ENCODE assay signal across 6 cellular contexts in genomic region chr17:4988168-4988567, GRCh38. TPM values are rescaled to one million over a fixed set of nuclear protein-coding genes. Genes with fewer than 3 reads are reported as not detected.
A peak's percentile ranks its signal among the peaks of the same experiment; 100 is the strongest.
DNase-seq lines count a peak whose midpoint lies in the region; ATAC-seq, FAIRE-seq and TF ChIP-seq lines count a peak whose summit lies in the region.

No MANE protein-coding gene starts in this region.

- H3K27me3 Mint-ChIP-seq in T-cell = no peaks in the 10 kb centered on the region

- FAIRE-seq in keratinocyte (lab: Jason Lieb, UNC) = no peak

- no peaks in the 10 kb centered on the region for H3K9me3 ChIP-seq in BLaER1
- H3K9me3 ChIP-seq in keratinocyte (ENCODE audit: control insufficient read depth, low read depth, low read length) = no peaks in the 10 kb centered on the region

- dilution Hi-C loops in keratinocyte (cut with MboI; ENCODE audit: extremely low pct_ligation_motif_present, low sequenced_read_pairs) = no loop called here

- H3K9me1 ChIP-seq in keratinocyte (ENCODE audit: control insufficient read depth, extremely low read depth, insufficient read depth, low read length) = no peaks in the 10 kb centered on the region

- no peak overlapping the region for H2AFZ ChIP-seq in keratinocyte (ENCODE audit: control insufficient read depth, low read length)

- H3K27ac Mint-ChIP-seq in T-cell = peak overlapping the region; percentile 89 to 96

- peaks cover 4% of the 10 kb centered on the region for H3K36me3 Mint-ChIP-seq in T-cell

- H3K27ac ChIP-seq in BLaER1 (peak overlapping the region; percentile 94), keratinocyte (ENCODE audit: control insufficient read depth, insufficient read depth, low read length) (peak overlapping the region; percentile 58)

- POLR2A ChIA-PET in T-cell (lab: Charles Lee) = interaction anchor here in 1 of 2 donors (2.0 kb wide), 1 partner anchor 21 kb away, joined by 7 read pairs; the partner anchor contains the start of gene SPAG7

- DNase-seq in T-cell = no peak
- no peak for DNase-seq in keratinocyte (ENCODE audit: low read depth, low spot score)
- no peak for DNase-seq in left lobe of liver (ENCODE audit: low spot score)
- DNase-seq in T-helper 9 cell = no peak

- peaks cover 14% of the 10 kb centered on the region for H3K79me2 ChIP-seq in keratinocyte (ENCODE audit: control insufficient read depth, insufficient read depth, low read length)

- peak overlapping the region; percentile 98 for H3K4me2 ChIP-seq in BLaER1
- peak overlapping the region; percentile 69 for H3K4me2 ChIP-seq in keratinocyte (ENCODE audit: control insufficient read depth, extremely low read depth, insufficient read depth, low read depth, low read length)

- peaks cover 37 to 42% (median 40%) of the 10 kb centered on the region in 3 donors for H3K4me1 Mint-ChIP-seq in T-cell

- no peak for TF ChIP-seq CTCF in keratinocyte (optimal IDR thresholded peaks at IDR 0.05 in 1 of 3, IDR thresholded peaks at IDR 0.05 in 1 of 3, conservative IDR thresholded peaks at IDR 0.05 in 1 of 3; ENCODE audit: extremely low read depth in 1 of 3, insufficient read depth in 2 of 3, low read length in 3 of 3)

- CTCF ChIA-PET in T-cell (lab: Charles Lee) = interaction anchor here in 1 of 2 donors (0.6 kb wide), 1 partner anchor 48 kb away, joined by 6 read pairs; no protein-coding TSS in a partner anchor

- H3K4me3 Mint-ChIP-seq in T-cell = peak overlapping the region; percentile 88 to 92 (median 91)

- peak overlapping the region; percentile 89 for H3K9ac ChIP-seq in BLaER1
- H3K9ac ChIP-seq in keratinocyte (ENCODE audit: control insufficient read depth, extremely low read depth, insufficient read depth, low read length) = peak overlapping the region; percentile 77

- no peak for ATAC-seq in T-cell (replicated peaks in 1 of 4)
- ATAC-seq in left lobe of liver = no peak
- no peak for ATAC-seq in HG03135 (IDR thresholded peaks at IDR 0.05; ENCODE audit: unreplicated experiment)

- H3K4me1 ChIP-seq in BLaER1 (peaks cover 50% of the 10 kb centered on the region), keratinocyte (ENCODE audit: control insufficient read depth, extremely low read depth, insufficient read depth, low read length) (peaks cover 9% of the 10 kb centered on the region)

- H3K36me3 ChIP-seq in BLaER1 (no peaks in the 10 kb centered on the region), keratinocyte (ENCODE audit: control insufficient read depth in 2 of 2, extremely low read depth in 1 of 2, insufficient read depth in 2 of 2, low read length in 2 of 2) (peaks cover 2 to 14% of the 10 kb centered on the region in 2 experiments)

- no peaks in the 10 kb centered on the region for H3K9me3 Mint-ChIP-seq in T-cell

- H4K20me1 ChIP-seq in BLaER1 = 0 out of 2 replicates have a peak, but pooled peaks cover 6% of the 10 kb centered on the region
- H4K20me1 ChIP-seq in keratinocyte (ENCODE audit: control insufficient read depth, extremely low read depth, insufficient read depth, low read length) = no peaks in the 10 kb centered on the region

- H3K4me3 ChIP-seq in BLaER1 (peak overlapping the region; percentile 89), keratinocyte (ENCODE audit: control insufficient read depth in 2 of 3, extremely low read depth in 1 of 3, insufficient read depth in 2 of 3, low read depth in 1 of 3, low read length in 3 of 3) (peak overlapping the region; percentile 75 to 91 (median 82))

- H3K27me3 ChIP-seq in BLaER1 = no peaks in the 10 kb centered on the region
- H3K27me3 ChIP-seq in keratinocyte (ENCODE audit: control insufficient read depth, extremely low read depth, insufficient read depth, low read length) = no peaks in the 10 kb centered on the region

RNA-seq across cellular contexts. Expression of gene CAMTA2, which starts 0.7 kb away (rescaled TPM):
- total RNA-seq in T-cell (10 to 100 TPM; 59.8 to 82.8 (median 72.0) TPM), left lobe of liver (17.7 TPM)
- polyA plus RNA-seq in keratinocyte = 8.5 to 14.3 TPM (median 10.4 TPM) in 3 replicates
- 60.5 TPM for polyA plus RNA-seq in keratinocyte (2011; ENCODE audit: low read depth)
- 6.3 and 13.9 TPM in 2 replicates for polyA plus RNA-seq in keratinocyte (2011; cell fraction: cytosol; rRNA removed)
- polyA plus RNA-seq in keratinocyte (2011; cell fraction: nucleus; rRNA removed) = 46.0 and 49.5 TPM in 2 replicates
- polyA plus RNA-seq in keratinocyte (2012; ENCODE audit: low replicate concordance) = 21.5 and 24.2 TPM in 2 replicates
- 14.2 to 51.5 TPM (median 17.5 TPM) in 3 replicates for polyA minus RNA-seq in keratinocyte
- polyA minus RNA-seq in keratinocyte (2011; cell fraction: cytosol; rRNA and poly(A)+ RNA removed) = 15.9 TPM
- 14.1 and 15.5 TPM in 2 replicates for polyA minus RNA-seq in keratinocyte (2011; cell fraction: nucleus; rRNA and poly(A)+ RNA removed)

RNA-seq across cellular contexts. Expression of gene INCA1, which starts 9.2 kb away (rescaled TPM):
- under 1 TPM in 2 of 5 donors, not detected in 3; 0.38 to 0.43 TPM for total RNA-seq in T-cell
- 0.21 to 0.39 TPM (median 0.26 TPM) in 3 replicates for polyA plus RNA-seq in keratinocyte
- not detected for polyA plus RNA-seq in keratinocyte (2011; ENCODE audit: low read depth)
- 0.29 and 0.38 TPM in 2 replicates for polyA plus RNA-seq in keratinocyte (2011; cell fraction: cytosol; rRNA removed)
- polyA plus RNA-seq in keratinocyte (2011; cell fraction: nucleus; rRNA removed) = 0.94 and 1.4 TPM in 2 replicates
- 0.53 and 0.69 TPM in 2 replicates for polyA plus RNA-seq in keratinocyte (2012; ENCODE audit: low replicate concordance)
- 0.54 to 1.3 TPM in 2 of 3 replicates, not detected in the other for polyA minus RNA-seq in keratinocyte
- not detected for polyA minus RNA-seq in keratinocyte (2011; cell fraction: cytosol; rRNA and poly(A)+ RNA removed)
- polyA minus RNA-seq in keratinocyte (2011; cell fraction: nucleus; rRNA and poly(A)+ RNA removed) = 0.62 TPM in 1 of 2 replicates, not detected in the other
- 0.88 TPM for total RNA-seq in left lobe of liver

RNA-seq across cellular contexts. Expression of gene KIF1C, which starts 9.6 kb away (rescaled TPM):
- total RNA-seq in T-cell (10 to 100 TPM; 15.3 to 37.9 (median 28.5) TPM), left lobe of liver (126 TPM)
- polyA plus RNA-seq in keratinocyte = 85.3 to 93.7 TPM (median 91.1 TPM) in 3 replicates
- 309 TPM for polyA plus RNA-seq in keratinocyte (2011; ENCODE audit: low read depth)
- 71.2 and 118 TPM in 2 replicates for polyA plus RNA-seq in keratinocyte (2011; cell fraction: cytosol; rRNA removed)
- 119 and 120 TPM in 2 replicates for polyA plus RNA-seq in keratinocyte (2011; cell fraction: nucleus; rRNA removed)
- 97.7 and 137 TPM in 2 replicates for polyA plus RNA-seq in keratinocyte (2012; ENCODE audit: low replicate concordance)
- polyA minus RNA-seq in keratinocyte = 123 to 148 TPM (median 136 TPM) in 3 replicates
- 138 TPM for polyA minus RNA-seq in keratinocyte (2011; cell fraction: cytosol; rRNA and poly(A)+ RNA removed)
- 49.5 and 67.5 TPM in 2 replicates for polyA minus RNA-seq in keratinocyte (2011; cell fraction: nucleus; rRNA and poly(A)+ RNA removed)

RNA-seq across cellular contexts. Expression of gene SPAG7, which starts 20.6 kb away (rescaled TPM):
- total RNA-seq in T-cell (10 to 100 TPM; 36.4 to 65.6 (median 55.8) TPM), left lobe of liver (20.3 TPM)
- polyA plus RNA-seq in keratinocyte = 65.6 to 73.7 TPM (median 65.7 TPM) in 3 replicates
- polyA plus RNA-seq in keratinocyte (2011; ENCODE audit: low read depth) = 39.6 TPM
- polyA plus RNA-seq in keratinocyte (2011; cell fraction: cytosol; rRNA removed) = 46.8 and 64.1 TPM in 2 replicates
- polyA plus RNA-seq in keratinocyte (2011; cell fraction: nucleus; rRNA removed) = 56.0 and 62.5 TPM in 2 replicates
- polyA plus RNA-seq in keratinocyte (2012; ENCODE audit: low replicate concordance) = 54.3 and 69.1 TPM in 2 replicates
- 18.4 to 26.5 TPM (median 23.3 TPM) in 3 replicates for polyA minus RNA-seq in keratinocyte
- polyA minus RNA-seq in keratinocyte (2011; cell fraction: cytosol; rRNA and poly(A)+ RNA removed) = 24.9 TPM
- 11.5 and 22.7 TPM in 2 replicates for polyA minus RNA-seq in keratinocyte (2011; cell fraction: nucleus; rRNA and poly(A)+ RNA removed)

RNA-seq across cellular contexts. Expression of gene ENO3, which starts 37.2 kb away (rescaled TPM):
- total RNA-seq in T-cell (10 to 100 TPM; 31.0 to 38.4 (median 36.3) TPM), left lobe of liver (52.7 TPM)
- polyA plus RNA-seq in keratinocyte = 1.8 to 3.1 TPM (median 2.4 TPM) in 3 replicates
- polyA plus RNA-seq in keratinocyte (2011; ENCODE audit: low read depth) = 1.5 TPM
- polyA plus RNA-seq in keratinocyte (2011; cell fraction: cytosol; rRNA removed) = 0.48 and 0.64 TPM in 2 replicates
- 14.2 and 14.8 TPM in 2 replicates for polyA plus RNA-seq in keratinocyte (2011; cell fraction: nucleus; rRNA removed)
- 2.9 and 3.3 TPM in 2 replicates for polyA plus RNA-seq in keratinocyte (2012; ENCODE audit: low replicate concordance)
- polyA minus RNA-seq in keratinocyte = 0.20 to 1.4 TPM (median 1.1 TPM) in 3 replicates
- polyA minus RNA-seq in keratinocyte (2011; cell fraction: cytosol; rRNA and poly(A)+ RNA removed) = 3.6 TPM
- polyA minus RNA-seq in keratinocyte (2011; cell fraction: nucleus; rRNA and poly(A)+ RNA removed) = 1.7 TPM in 2 replicates
